9 cellular contexts compared by ENCODE assay signal in genomic region chr5:75048457-75048953, GRCh38. TPM values are rescaled to one million over a fixed set of nuclear protein-coding genes. Genes with fewer than 3 reads are reported as not detected.
DNase-seq lines count a peak whose midpoint lies in the region; ATAC-seq and TF ChIP-seq lines count a peak whose summit lies in the region.
"Had no signal": no experiment of that assay in that cellular context is flagged by ENCODE, and none has a peak within 500 bp of the region (broad histone marks: within the 10 kb centered on the region; RNA-seq: fewer than 3 reads in every experiment).

No MANE protein-coding gene starts in this region.

- H3K4me3 Mint-ChIP-seq in activated naive CD8-positive, alpha-beta T cell treated with anti-CD3 and anti-CD28 coated beads, Interleukin-2, amount 50 U/mL, for 24 hours, result peak overlapping the region; percentile 44
- H3K4me3 Mint-ChIP-seq in osteocyte (ENCODE audit: unreplicated experiment), result peak overlapping the region; percentile 52

- peaks cover 12% of the 10 kb centered on the region for H3K36me3 Mint-ChIP-seq in activated naive CD8-positive, alpha-beta T cell treated with anti-CD3 and anti-CD28 coated beads, Interleukin-2, amount 50 U/mL, for 24 hours (ENCODE audit: low read depth)
- H3K36me3 Mint-ChIP-seq in osteocyte (ENCODE audit: unreplicated experiment), result peaks cover 22% of the 10 kb centered on the region

- no peak for TF ChIP-seq CTCF in osteocyte (IDR thresholded peaks at IDR 0.05)

- DNase-seq in activated naive CD8-positive, alpha-beta T cell treated with anti-CD3 and anti-CD28 coated beads, Interleukin-2, amount 50 U/mL, for 24 hours, result no peak
- no peak for DNase-seq in osteocyte (ENCODE audit: extremely low spot score, unreplicated experiment)
- no peak for DNase-seq in T1000 (lab: John Stamatoyannopoulos, UW)
- DNase-seq in NCI-H446 (lab: John Stamatoyannopoulos, UW), result no peak
- no peak for DNase-seq in DMS 273 (lab: John Stamatoyannopoulos, UW; ENCODE audit: unreplicated experiment)
- DNase-seq in A172 (ENCODE audit: low spot score), result no peak
- DNase-seq: hippocampal formation had no signal

- ATAC-seq in GM18511 (IDR thresholded peaks at IDR 0.05; ENCODE audit: unreplicated experiment), result peak; percentile 56
- ATAC-seq in HG02678 (IDR thresholded peaks at IDR 0.05; ENCODE audit: unreplicated experiment), result peak; percentile 45
- ATAC-seq in activated naive CD8-positive, alpha-beta T cell treated with anti-CD3 and anti-CD28 coated beads, Interleukin-2, amount 50 U/mL, for 24 hours, result no peak

- H3K9me3 Mint-ChIP-seq in activated naive CD8-positive, alpha-beta T cell treated with anti-CD3 and anti-CD28 coated beads, Interleukin-2, amount 50 U/mL, for 24 hours, result no peaks in the 10 kb centered on the region
- peaks cover 5% of the 10 kb centered on the region for H3K9me3 Mint-ChIP-seq in osteocyte (ENCODE audit: unreplicated experiment)

- H3K27ac Mint-ChIP-seq in activated naive CD8-positive, alpha-beta T cell treated with anti-CD3 and anti-CD28 coated beads, Interleukin-2, amount 50 U/mL, for 24 hours, result peak overlapping the region; percentile 8
- peak overlapping the region; percentile 70 for H3K27ac Mint-ChIP-seq in osteocyte (ENCODE audit: unreplicated experiment)

- H3K27me3 Mint-ChIP-seq in activated naive CD8-positive, alpha-beta T cell treated with anti-CD3 and anti-CD28 coated beads, Interleukin-2, amount 50 U/mL, for 24 hours, result no peaks in the 10 kb centered on the region
- no peaks in the 10 kb centered on the region for H3K27me3 Mint-ChIP-seq in osteocyte (ENCODE audit: unreplicated experiment)

- peaks cover 72% of the 10 kb centered on the region for H3K4me1 Mint-ChIP-seq in activated naive CD8-positive, alpha-beta T cell treated with anti-CD3 and anti-CD28 coated beads, Interleukin-2, amount 50 U/mL, for 24 hours
- H3K4me1 Mint-ChIP-seq in osteocyte (ENCODE audit: unreplicated experiment), result peaks cover 42% of the 10 kb centered on the region

RNA-seq across cellular contexts. Expression of gene GCNT4, which starts 3.9 kb away (rescaled TPM):
- total RNA-seq in osteocyte, result 1.9 and 2.1 TPM in 2 replicates
- total RNA-seq in A172 (2014; rRNA removed; shearing (Covaris generic)), result 0.05 and 0.19 TPM in 2 replicates
